Comparison of ENCODE assay signal across 11 cellular contexts in genomic region chr1:67834246-67834877, GRCh38. TPM values are rescaled to one million over a fixed set of nuclear protein-coding genes. Genes with fewer than 3 reads are reported as not detected.
DNase-seq lines count a peak whose midpoint lies in the region; ATAC-seq and TF ChIP-seq lines count a peak whose summit lies in the region.
"Had no signal": no experiment of that assay in that cellular context is flagged by ENCODE, and none has a peak within 500 bp of the region (broad histone marks: within the 10 kb centered on the region; RNA-seq: fewer than 3 reads in every experiment).

No MANE protein-coding gene starts in this region.

- no CpG with 5 or more reads among the region's 4 CpGs for WGBS in IMR-90 (ENCODE audit: extremely low coverage in 2 of 2, insufficient read length in 1 of 2), 2 experiments
- WGBS in heart left ventricle, 4 donors, result 89 to 100% (median 95%) methylated on average over 4 of the region's 4 CpGs

- no peak overlapping the region for H3K4me3 ChIP-seq in BLaER1
- H3K4me3 ChIP-seq in IMR-90 (ENCODE audit: insufficient read depth, low read depth, low read length), result no peak overlapping the region
- no peak overlapping the region for H3K4me3 ChIP-seq in heart left ventricle

- H3K18ac ChIP-seq in IMR-90 (ENCODE audit: low read depth, low read length), result no peak overlapping the region

- peak overlapping the region; percentile 37 for H3K4me3 Mint-ChIP-seq in activated naive CD8-positive, alpha-beta T cell treated with anti-CD3 and anti-CD28 coated beads, Interleukin-2, amount 50 U/mL, for 24 hours
- peak overlapping the region; percentile 22 to 88 (median 73) for H3K4me3 Mint-ChIP-seq in naive thymus-derived CD8-positive, alpha-beta T cell

- H2AK5ac ChIP-seq in IMR-90 (ENCODE audit: low read depth, low read length), result peak overlapping the region; percentile 90

- TF ChIP-seq CTCF in IMR-90 (conservative IDR thresholded peaks at IDR 0.05; ENCODE audit: low read depth, low read length) (no peak), heart left ventricle (IDR thresholded peaks at IDR 0.05) (no peak)

- H4K5ac ChIP-seq in IMR-90 (ENCODE audit: low read depth, low read length), result no peak overlapping the region; the same call in 1 of the 2 replicates

- in situ Hi-C loops in IMR-90 (cut with MboI; ENCODE audit: low sequenced_read_pairs), result no loop called here

- BruUV-seq in IMR-90 (replicated peaks; lab: Mats Ljungman, UMichigan), result no TSS peak

- H3K4me1 ChIP-seq in BLaER1 (peaks cover 44% of the 10 kb centered on the region), IMR-90 (ENCODE audit: control insufficient read depth, insufficient read depth, low read length) (peaks cover 7% of the 10 kb centered on the region), heart left ventricle (peaks cover 0 to 37% (median 9%) of the 10 kb centered on the region in 12 donors)

- peak overlapping the region; percentile 81 for H4K91ac ChIP-seq in IMR-90 (ENCODE audit: insufficient read depth, low read depth, low read length)

- H3K4me2 ChIP-seq in BLaER1, result peak overlapping the region; percentile 98
- no peak overlapping the region for H3K4me2 ChIP-seq in IMR-90 (ENCODE audit: low read depth, low read length)

- H3K36me3 Mint-ChIP-seq in activated naive CD8-positive, alpha-beta T cell treated with anti-CD3 and anti-CD28 coated beads, Interleukin-2, amount 50 U/mL, for 24 hours (ENCODE audit: low read depth), result no peaks in the 10 kb centered on the region
- peaks cover 0 to 2% (median 0%) of the 10 kb centered on the region in 3 donors for H3K36me3 Mint-ChIP-seq in naive thymus-derived CD8-positive, alpha-beta T cell

- H2BK15ac ChIP-seq in IMR-90 (ENCODE audit: low read depth, low read length), result peak overlapping the region; percentile 83

- POLR2A ChIA-PET in IMR-90 (lab: Charles Lee; ENCODE audit: unreplicated experiment), result no interaction called here
- POLR2A ChIA-PET in naive thymus-derived CD8-positive, alpha-beta T cell (lab: Charles Lee), result no interaction called here

- H3K9me1 ChIP-seq in IMR-90 (ENCODE audit: insufficient read depth, low read length), result peaks cover 9% of the 10 kb centered on the region

- H3K4ac ChIP-seq in IMR-90 (ENCODE audit: low read depth, low read length), result peak overlapping the region; percentile 77

- CTCF ChIA-PET in IMR-90 (lab: Yijun Ruan, JAX), result no interaction called here

- no peaks in the 10 kb centered on the region for H3K36me3 ChIP-seq in BLaER1
- no peaks in the 10 kb centered on the region for H3K36me3 ChIP-seq in IMR-90 (ENCODE audit: control insufficient read depth, insufficient read depth, low read length)
- peaks cover 0 to 3% (median 0%) of the 10 kb centered on the region in 9 donors for H3K36me3 ChIP-seq in heart left ventricle
- H3K36me3 ChIP-seq: brain microvascular endothelial cell had no signal

- intact Hi-C loops in IMR-90 (cut with micrococcal nuclease), result no loop called here
- intact Hi-C loops in heart left ventricle (cut with DNase I), result loop anchor here in 8 of 10 donors (5.0 to 10.0 kb wide), 7 partner anchors 67 to 380 kb away; partner anchors contain the start of gene GADD45A (in 4 of the 8)

- DNase-seq in IMR-90, result no peak
- no peak for DNase-seq in activated naive CD8-positive, alpha-beta T cell treated with anti-CD3 and anti-CD28 coated beads, Interleukin-2, amount 50 U/mL, for 24 hours
- no peak for DNase-seq in naive thymus-derived CD8-positive, alpha-beta T cell
- no peak for DNase-seq in Ammon's horn (ENCODE audit: low spot score)
- no peak for DNase-seq in heart left ventricle
- DNase-seq: NCI-H1048, Right ventricle myocardium superior had no signal

- no peak overlapping the region for H2AFZ ChIP-seq in IMR-90 (replicated peaks; ENCODE audit: low read length, poor library complexity)

- no peak for ATAC-seq in IMR-90 (ENCODE audit: low read depth)
- ATAC-seq in activated naive CD8-positive, alpha-beta T cell treated with anti-CD3 and anti-CD28 coated beads, Interleukin-2, amount 50 U/mL, for 24 hours, result no peak
- peak in 1 of 2 donors; percentile 19 for ATAC-seq in naive thymus-derived CD8-positive, alpha-beta T cell
- ATAC-seq in GM19467 (IDR thresholded peaks at IDR 0.05; ENCODE audit: unreplicated experiment), result no peak
- no peak for ATAC-seq in heart left ventricle
- no peak for ATAC-seq in GM18870 (IDR thresholded peaks at IDR 0.05; ENCODE audit: unreplicated experiment)

- H3K27ac ChIP-seq in BLaER1, result no peak overlapping the region
- H3K27ac ChIP-seq in IMR-90 (ENCODE audit: insufficient read depth, low read length), result no peak overlapping the region
- H3K27ac ChIP-seq in heart left ventricle, result no peak overlapping the region

- peak overlapping the region; percentile 87 for H2BK120ac ChIP-seq in IMR-90 (ENCODE audit: low read depth, low read length)

- no peak overlapping the region for H3K27ac Mint-ChIP-seq in activated naive CD8-positive, alpha-beta T cell treated with anti-CD3 and anti-CD28 coated beads, Interleukin-2, amount 50 U/mL, for 24 hours
- no peak overlapping the region for H3K27ac Mint-ChIP-seq in naive thymus-derived CD8-positive, alpha-beta T cell

- peak overlapping the region; percentile 80 for H2BK20ac ChIP-seq in IMR-90 (ENCODE audit: low read depth, low read length)

- TF ChIP-seq RAD21 in IMR-90 (IDR thresholded peaks at IDR 0.05; ENCODE audit: low read length), result no peak

- H4K20me1 ChIP-seq in BLaER1, result 0 out of 2 replicates have a peak, but pooled peaks cover 11% of the 10 kb centered on the region
- 0 out of 2 replicates have a peak, but pooled peaks cover 3% of the 10 kb centered on the region for H4K20me1 ChIP-seq in IMR-90 (ENCODE audit: insufficient read depth, low read length)

- H3K56ac ChIP-seq in IMR-90 (ENCODE audit: extremely low read depth, insufficient read depth, low read length), result no peak overlapping the region; the same call in 1 of the 2 replicates

- TF ChIP-seq POLR2A in IMR-90 (IDR thresholded peaks at IDR 0.05; ENCODE audit: low read depth, low read length) (no peak), heart left ventricle (IDR thresholded peaks at IDR 0.05) (no peak)

- H3K9ac ChIP-seq in BLaER1 (no peak overlapping the region), IMR-90 (ENCODE audit: low read depth, low read length) (no peak overlapping the region)

- peaks cover 42% of the 10 kb centered on the region for H3K27me3 ChIP-seq in BLaER1
- no peaks in the 10 kb centered on the region for H3K27me3 ChIP-seq in IMR-90 (ENCODE audit: control insufficient read depth, insufficient read depth, low read length)
- H3K27me3 ChIP-seq in heart left ventricle, result peaks cover 0 to 44% (median 0%) of the 10 kb centered on the region in 9 donors
- H3K27me3 ChIP-seq: brain microvascular endothelial cell had no signal

- peaks cover 21% of the 10 kb centered on the region for H3K4me1 Mint-ChIP-seq in activated naive CD8-positive, alpha-beta T cell treated with anti-CD3 and anti-CD28 coated beads, Interleukin-2, amount 50 U/mL, for 24 hours
- peaks cover 13 to 30% (median 21%) of the 10 kb centered on the region in 4 donors for H3K4me1 Mint-ChIP-seq in naive thymus-derived CD8-positive, alpha-beta T cell

- dilution Hi-C loops in IMR-90 (cut with HindIII; ENCODE audit: low sequenced_read_pairs, unreplicated experiment), result no loop called here

- no peak overlapping the region for H2BK5ac ChIP-seq in IMR-90 (ENCODE audit: low read depth, low read length, poor library complexity, severe bottlenecking)

- peak overlapping the region; percentile 75 for H3K23ac ChIP-seq in IMR-90 (ENCODE audit: low read depth, low read length)

- H3K9me3 Mint-ChIP-seq in activated naive CD8-positive, alpha-beta T cell treated with anti-CD3 and anti-CD28 coated beads, Interleukin-2, amount 50 U/mL, for 24 hours, result no peaks in the 10 kb centered on the region
- peaks cover 0 to 4% (median 0%) of the 10 kb centered on the region in 9 donors for H3K9me3 Mint-ChIP-seq in naive thymus-derived CD8-positive, alpha-beta T cell

- peaks cover 69% of the 10 kb centered on the region for H3K27me3 Mint-ChIP-seq in activated naive CD8-positive, alpha-beta T cell treated with anti-CD3 and anti-CD28 coated beads, Interleukin-2, amount 50 U/mL, for 24 hours
- peaks cover 36 to 59% (median 59%) of the 10 kb centered on the region in 5 donors for H3K27me3 Mint-ChIP-seq in naive thymus-derived CD8-positive, alpha-beta T cell

- H3K9me3 ChIP-seq in BLaER1 (no peaks in the 10 kb centered on the region), IMR-90 (ENCODE audit: control insufficient read depth, insufficient read depth, low read length) (no peaks in the 10 kb centered on the region), heart left ventricle (no peaks in the 10 kb centered on the region)

- H2AK9ac ChIP-seq in IMR-90 (replicated peaks; ENCODE audit: low read depth, low read length, poor library complexity), result peak overlapping the region; percentile 93

- peak overlapping the region; percentile 75 to 87; a peak in 3 of 4 replicates for H4K8ac ChIP-seq in IMR-90 (ENCODE audit: low read depth in 2 of 2, low read length in 2 of 2)

- H3K79me1 ChIP-seq in IMR-90 (ENCODE audit: low read depth in 1 of 2, low read length in 2 of 2), result peaks cover 7 to 27% of the 10 kb centered on the region in 2 experiments; a peak in 3 of 4 replicates

- peak overlapping the region; percentile 86 for H3K14ac ChIP-seq in IMR-90 (replicated peaks; ENCODE audit: low read depth, low read length)

TF ChIP-seq in IMR-90, 13 proteins besides CTCF, POLR2A, EP300 and RAD21 (continues in another document):
- no peak for TF ChIP-seq RFX5 (IDR thresholded peaks at IDR 0.05; ENCODE audit: low read depth, low read length)
- no peak for TF ChIP-seq CEBPB (IDR thresholded peaks at IDR 0.05; ENCODE audit: low read depth, low read length)
- no peak for TF ChIP-seq RCOR1 (IDR thresholded peaks at IDR 0.05; ENCODE audit: insufficient replicate concordance, low read length)
- TF ChIP-seq CHD1 (IDR thresholded peaks at IDR 0.05; ENCODE audit: low read depth, low read length), result no peak
- no peak for TF ChIP-seq MAFK (IDR thresholded peaks at IDR 0.05; ENCODE audit: low read depth, low read length)
- TF ChIP-seq FOS (IDR thresholded peaks at IDR 0.05; ENCODE audit: low read depth, low read length), result no peak
- no peak for TF ChIP-seq MXI1 (IDR thresholded peaks at IDR 0.05; ENCODE audit: borderline replicate concordance, low read depth, low read length)
- no peak for TF ChIP-seq BHLHE40 (IDR thresholded peaks at IDR 0.05; ENCODE audit: low read depth, low read length)
- no peak for TF ChIP-seq MAZ (IDR thresholded peaks at IDR 0.05; ENCODE audit: borderline replicate concordance, low read depth, low read length)

RNA-seq across cellular contexts. Expression of gene GNG12, which starts 1.1 kb away (rescaled TPM):
- total RNA-seq in IMR-90 (2012; rRNA removed) (132 and 233 TPM in 2 replicates), heart left ventricle (10 to 100 TPM; 27.2 to 80.2 (median 44.6) TPM)
- polyA plus RNA-seq in IMR-90 (2012; rRNA removed) (74.4 and 92.3 TPM in 2 replicates), heart left ventricle (10 to 100 TPM in 1 of 2 donors, 1 to 10 TPM in 1; 7.7 to 47.3 TPM)
- polyA plus RNA-seq in IMR-90 (2012; cell fraction: cytosol; rRNA removed), result 15.5 and 25.7 TPM in 2 replicates
- polyA plus RNA-seq in IMR-90 (2012; cell fraction: nucleus; rRNA removed; ENCODE audit: low replicate concordance), result 4.8 and 43.9 TPM in 2 replicates
- total RNA-seq in naive thymus-derived CD8-positive, alpha-beta T cell, result not detected
- not detected for polyA plus RNA-seq in naive thymus-derived CD8-positive, alpha-beta T cell

Comparison
In these comparisons a context has a peak if more than half of its experiments do, and no peak if none do; other contexts are left out.
1. RNA of gene GNG12, which starts 1.1 kb away (total RNA-seq): 132 to 233 TPM in IMR-90 and 27.2 to 80.2 TPM in heart left ventricle; not detected in naive thymus-derived CD8-positive, alpha-beta T cell; every median in the first group is over 10 times any median in the second.